Comparison of ENCODE assay signal across 20 cellular contexts in the genomic region with DNA sequence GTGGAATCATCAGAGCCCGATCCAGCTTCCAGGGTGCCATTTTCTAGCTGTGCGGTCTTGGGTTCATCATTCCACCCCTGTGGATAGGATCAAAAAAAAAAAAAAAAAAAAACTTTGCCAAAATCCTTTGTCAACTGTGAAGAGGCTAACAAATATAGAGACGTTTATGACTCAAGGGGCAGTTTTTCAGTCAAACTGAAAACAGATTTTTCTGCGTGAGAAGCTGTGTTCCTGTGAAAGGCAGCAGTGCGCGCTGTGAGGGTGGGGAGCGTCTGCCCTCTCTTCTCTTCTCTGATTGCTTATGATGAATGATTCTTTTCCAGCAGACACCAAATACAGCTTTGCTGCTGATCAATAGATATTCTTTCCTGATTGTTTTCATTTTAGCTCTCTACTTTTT.
DNase-seq lines count a peak whose midpoint lies in the region; ATAC-seq and TF ChIP-seq lines count a peak whose summit lies in the region.
"Had no signal": no experiment of that assay in that cellular context is flagged by ENCODE, and none has a peak within 500 bp of the region (broad histone marks: within the 10 kb centered on the region; RNA-seq: fewer than 3 reads in every experiment).

No MANE protein-coding gene starts in this region.

- H3K36me3 Mint-ChIP-seq in GM23338 (ENCODE audit: low read depth) = no peaks in the 10 kb centered on the region
- H3K36me3 Mint-ChIP-seq: activated naive CD4-positive, alpha-beta T cell treated with anti-CD3 and anti-CD28 coated beads, Interleukin-2, amount 50 U/mL, for 24 hours; naive B cell had no signal

- no peaks in the 10 kb centered on the region for H3K27me3 ChIP-seq in brain microvascular endothelial cell (replicated peaks)
- H3K27me3 ChIP-seq in GM23338 (ENCODE audit: insufficient read depth) = no peaks in the 10 kb centered on the region
- H3K27me3 ChIP-seq in PC-9 (ENCODE audit: insufficient read depth, low read depth) = no peaks in the 10 kb centered on the region
- H3K27me3 ChIP-seq: body of pancreas, Peyer's patch had no signal

- H3K79me2 ChIP-seq in GM23338 (replicated peaks; ENCODE audit: insufficient read depth) = no peaks in the 10 kb centered on the region
- H3K79me2 ChIP-seq in PC-9 (ENCODE audit: low read depth) = no peaks in the 10 kb centered on the region

- ATAC-seq in GM18511 (IDR thresholded peaks at IDR 0.05; ENCODE audit: unreplicated experiment) (peak; percentile 77), HG02798 (IDR thresholded peaks at IDR 0.05; ENCODE audit: poor library complexity, unreplicated experiment) (peak; percentile 72), HG03469 (IDR thresholded peaks at IDR 0.05; ENCODE audit: unreplicated experiment) (peak; percentile 73), GM23338 (no peak)
- ATAC-seq: body of pancreas had no signal

- H3F3A ChIP-seq in GM23338 (replicated peaks; ENCODE audit: low read depth) (no peaks in the 10 kb centered on the region), PC-9 (ENCODE audit: insufficient read depth, low read depth) (no peaks in the 10 kb centered on the region)

- H3K4me3 ChIP-seq in brain microvascular endothelial cell (ENCODE audit: low read depth, low read length) = no peak overlapping the region
- no peak overlapping the region for H3K4me3 ChIP-seq in GM23338
- H3K4me3 ChIP-seq in PC-9 = no peak overlapping the region
- H3K4me3 ChIP-seq: body of pancreas, dorsolateral prefrontal cortex, lung, Peyer's patch had no signal

- H3K4me1 ChIP-seq in GM23338 (ENCODE audit: insufficient read depth) (peaks cover 7% of the 10 kb centered on the region; the same call in 1 of the 2 replicates), PC-9 (replicated peaks; ENCODE audit: insufficient read depth) (no peaks in the 10 kb centered on the region)

- H3K4me3 Mint-ChIP-seq in GM23338 = no peak overlapping the region
- H3K4me3 Mint-ChIP-seq: activated CD4-positive, alpha-beta T cell treated with anti-CD3 and anti-CD28 coated beads, Interleukin-2, amount 10 ng/mL, durations not matched to agents 24 days and 14 days; activated naive CD4-positive, alpha-beta T cell treated with anti-CD3 and anti-CD28 coated beads, Interleukin-2, amount 50 U/mL, for 24 hours; naive B cell had no signal

- BruUV-seq in PC-9 (replicated peaks; lab: Mats Ljungman, UMichigan) = no TSS peak

- no peak overlapping the region for H3K4me2 ChIP-seq in GM23338
- H3K4me2 ChIP-seq in PC-9 = no peak overlapping the region
- H3K4me2 ChIP-seq: KMS-11 had no signal

- H3K27ac Mint-ChIP-seq in GM23338 = no peak overlapping the region
- H3K27ac Mint-ChIP-seq: activated CD4-positive, alpha-beta T cell treated with anti-CD3 and anti-CD28 coated beads, Interleukin-2, amount 10 ng/mL, durations not matched to agents 24 days and 14 days; activated naive CD4-positive, alpha-beta T cell treated with anti-CD3 and anti-CD28 coated beads, Interleukin-2, amount 50 U/mL, for 24 hours; naive B cell had no signal

- H4K20me1 ChIP-seq in GM23338 (replicated peaks; ENCODE audit: insufficient read depth) (no peaks in the 10 kb centered on the region), PC-9 (ENCODE audit: insufficient read depth) (no peaks in the 10 kb centered on the region)

- H3K36me3 ChIP-seq in brain microvascular endothelial cell (replicated peaks) (no peaks in the 10 kb centered on the region), GM23338 (ENCODE audit: insufficient read depth) (no peaks in the 10 kb centered on the region), PC-9 (ENCODE audit: low read depth) (no peaks in the 10 kb centered on the region)
- H3K36me3 ChIP-seq: Peyer's patch had no signal

- H3K27ac ChIP-seq in brain microvascular endothelial cell = no peak overlapping the region
- no peak overlapping the region for H3K27ac ChIP-seq in GM23338 (ENCODE audit: low read depth)
- no peak overlapping the region for H3K27ac ChIP-seq in PC-9
- H3K27ac ChIP-seq: dorsolateral prefrontal cortex, KMS-11, Peyer's patch had no signal

- intact Hi-C loops in PC-9 (cut with micrococcal nuclease; ENCODE audit: unreplicated experiment) = no loop called here

- no peak for TF ChIP-seq CTCF in GM20000 (IDR thresholded peaks at IDR 0.05; ENCODE audit: extremely low read depth, missing control alignments)
- TF ChIP-seq CTCF in brain microvascular endothelial cell (IDR thresholded peaks at IDR 0.05; ENCODE audit: low read depth, low read length, missing control alignments) = no peak
- no peak for TF ChIP-seq CTCF in GM23338 (conservative IDR thresholded peaks at IDR 0.05; ENCODE audit: low read depth in 2 of 2)
- TF ChIP-seq CTCF in PC-9 (conservative IDR thresholded peaks at IDR 0.05) = no peak

- peaks cover 2% of the 10 kb centered on the region for H3K27me3 Mint-ChIP-seq in GM23338 (ENCODE audit: insufficient read depth, low read depth, poor library complexity)

- H2AFZ ChIP-seq in GM23338 (no peak overlapping the region), PC-9 (no peak overlapping the region)

- H3K9me3 Mint-ChIP-seq in GM23338 = no peaks in the 10 kb centered on the region
- H3K9me3 Mint-ChIP-seq: activated CD4-positive, alpha-beta T cell treated with anti-CD3 and anti-CD28 coated beads, Interleukin-2, amount 10 ng/mL, durations not matched to agents 24 days and 14 days; activated naive CD4-positive, alpha-beta T cell treated with anti-CD3 and anti-CD28 coated beads, Interleukin-2, amount 50 U/mL, for 24 hours had no signal

- H3K9me3 ChIP-seq in PC-9 (ENCODE audit: insufficient read depth, low read depth) = no peaks in the 10 kb centered on the region
- H3K9me3 ChIP-seq: body of pancreas, Peyer's patch had no signal

- POLR2A ChIA-PET in PC-9 (lab: Charles Lee; ENCODE audit: unreplicated experiment) = no interaction called here

- CTCF ChIA-PET in PC-9 (lab: Charles Lee) = no interaction called here

- in situ Hi-C loops in brain microvascular endothelial cell (cut with HindIII; ENCODE audit: low pct_ligation_motif_present, low sequenced_read_pairs) = no loop called here

- peaks cover 12% of the 10 kb centered on the region for H3K4me1 Mint-ChIP-seq in GM23338
- H3K4me1 Mint-ChIP-seq: activated CD4-positive, alpha-beta T cell treated with anti-CD3 and anti-CD28 coated beads, Interleukin-2, amount 10 ng/mL, durations not matched to agents 24 days and 14 days; activated naive CD4-positive, alpha-beta T cell treated with anti-CD3 and anti-CD28 coated beads, Interleukin-2, amount 50 U/mL, for 24 hours had no signal

- peak; percentile 18 for DNase-seq in GM20000 (ENCODE audit: low spot score)
- DNase-seq in NCI-H2227 (lab: John Stamatoyannopoulos, UW; ENCODE audit: unreplicated experiment) = no peak
- no peak for DNase-seq in brain microvascular endothelial cell
- DNase-seq in GM23338 (ENCODE audit: low spot score) = no peak
- no peak for DNase-seq in PC-9
- DNase-seq: activated CD4-positive, alpha-beta T cell treated with anti-CD3 and anti-CD28 coated beads, Interleukin-2, amount 10 ng/mL, durations not matched to agents 24 days and 14 days; body of pancreas; naive B cell; NCI-H1092 treated with DMSO at 0.1 percent for 48 hours; NCI-H2107; NCI-H774; Peyer's patch; stimulated activated CD4-positive, alpha-beta T cell treated with anti-CD3 and anti-CD28 coated beads, Interleukin-4, amount 100 ng/mL, for 1 hour had no signal

- H3K9me2 ChIP-seq in GM23338 (ENCODE audit: insufficient read depth) (0 out of 2 replicates have a peak, but pooled peaks cover 7% of the 10 kb centered on the region), PC-9 (ENCODE audit: insufficient read depth) (no peaks in the 10 kb centered on the region)

TF ChIP-seq in GM23338, 12 proteins besides CTCF, POLR2A, EP300 and RAD21 (continues in another document):
- TF ChIP-seq, protein P1, sequence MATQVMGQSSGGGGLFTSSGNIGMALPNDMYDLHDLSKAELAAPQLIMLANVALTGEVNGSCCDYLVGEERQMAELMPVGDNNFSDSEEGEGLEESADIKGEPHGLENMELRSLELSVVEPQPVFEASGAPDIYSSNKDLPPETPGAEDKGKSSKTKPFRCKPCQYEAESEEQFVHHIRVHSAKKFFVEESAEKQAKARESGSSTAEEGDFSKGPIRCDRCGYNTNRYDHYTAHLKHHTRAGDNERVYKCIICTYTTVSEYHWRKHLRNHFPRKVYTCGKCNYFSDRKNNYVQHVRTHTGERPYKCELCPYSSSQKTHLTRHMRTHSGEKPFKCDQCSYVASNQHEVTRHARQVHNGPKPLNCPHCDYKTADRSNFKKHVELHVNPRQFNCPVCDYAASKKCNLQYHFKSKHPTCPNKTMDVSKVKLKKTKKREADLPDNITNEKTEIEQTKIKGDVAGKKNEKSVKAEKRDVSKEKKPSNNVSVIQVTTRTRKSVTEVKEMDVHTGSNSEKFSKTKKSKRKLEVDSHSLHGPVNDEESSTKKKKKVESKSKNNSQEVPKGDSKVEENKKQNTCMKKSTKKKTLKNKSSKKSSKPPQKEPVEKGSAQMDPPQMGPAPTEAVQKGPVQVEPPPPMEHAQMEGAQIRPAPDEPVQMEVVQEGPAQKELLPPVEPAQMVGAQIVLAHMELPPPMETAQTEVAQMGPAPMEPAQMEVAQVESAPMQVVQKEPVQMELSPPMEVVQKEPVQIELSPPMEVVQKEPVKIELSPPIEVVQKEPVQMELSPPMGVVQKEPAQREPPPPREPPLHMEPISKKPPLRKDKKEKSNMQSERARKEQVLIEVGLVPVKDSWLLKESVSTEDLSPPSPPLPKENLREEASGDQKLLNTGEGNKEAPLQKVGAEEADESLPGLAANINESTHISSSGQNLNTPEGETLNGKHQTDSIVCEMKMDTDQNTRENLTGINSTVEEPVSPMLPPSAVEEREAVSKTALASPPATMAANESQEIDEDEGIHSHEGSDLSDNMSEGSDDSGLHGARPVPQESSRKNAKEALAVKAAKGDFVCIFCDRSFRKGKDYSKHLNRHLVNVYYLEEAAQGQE (IDR thresholded peaks at IDR 0.05; ENCODE audit: unreplicated experiment) = no peak
- TF ChIP-seq CREB1 (CRISPR knock-in tag; IDR thresholded peaks at IDR 0.05; ENCODE audit: low read depth) (no peak), ZNF331 (CRISPR knock-in tag; IDR thresholded peaks at IDR 0.05; ENCODE audit: low read depth) (no peak)
